ENCODE assay signal across 10 cellular contexts in genomic region chr12:128830505-128830893, GRCh38. TPM values are rescaled to one million over a fixed set of nuclear protein-coding genes. Genes with fewer than 3 reads are reported as not detected.
DNase-seq lines count a peak whose midpoint lies in the region; ATAC-seq and TF ChIP-seq lines count a peak whose summit lies in the region.
"Had no signal": no experiment of that assay in that cellular context is flagged by ENCODE, and none has a peak within 500 bp of the region (broad histone marks: within the 10 kb centered on the region; RNA-seq: fewer than 3 reads in every experiment).

No MANE protein-coding gene starts in this region.

- no peak overlapping the region for H3K4me3 ChIP-seq in gastroesophageal sphincter

- peaks cover 3% of the 10 kb centered on the region for H3K27me3 Mint-ChIP-seq in activated T-helper 1 cell treated with anti-CD3 and anti-CD28 coated beads, Interleukin-12 subunit alpha, Interleukin-12 subunit beta, Interleukin-2, Interleukin-4 antibody, amounts not matched to agents 30 ng/mL and 10 ng/mL and 1 ng/mL, durations not matched to agents 14 hours and 24 hours and 36 hours (ENCODE audit: insufficient read depth)

- peaks cover 5% of the 10 kb centered on the region for H3K9me3 Mint-ChIP-seq in activated T-helper 1 cell treated with anti-CD3 and anti-CD28 coated beads, Interleukin-12 subunit alpha, Interleukin-12 subunit beta, Interleukin-2, Interleukin-4 antibody, amounts not matched to agents 30 ng/mL and 10 ng/mL and 1 ng/mL, durations not matched to agents 14 hours and 24 hours and 36 hours

- peaks cover 0 to 5% of the 10 kb centered on the region in 2 donors for H3K36me3 ChIP-seq in gastroesophageal sphincter

- H3K4me1 ChIP-seq in gastroesophageal sphincter: no peaks in the 10 kb centered on the region

- H3K27me3 ChIP-seq in gastroesophageal sphincter: no peaks in the 10 kb centered on the region

- H3K4me3 Mint-ChIP-seq in activated T-helper 1 cell treated with anti-CD3 and anti-CD28 coated beads, Interleukin-12 subunit alpha, Interleukin-12 subunit beta, Interleukin-2, Interleukin-4 antibody, amounts not matched to agents 30 ng/mL and 10 ng/mL and 1 ng/mL, durations not matched to agents 14 hours and 24 hours and 36 hours: peak overlapping the region; percentile 67
- H3K4me3 Mint-ChIP-seq: activated naive CD8-positive, alpha-beta T cell had no signal

- TF ChIP-seq POLR2A in gastroesophageal sphincter (IDR thresholded peaks at IDR 0.05): no peak

- no peaks in the 10 kb centered on the region for H3K36me3 Mint-ChIP-seq in activated T-helper 1 cell treated with anti-CD3 and anti-CD28 coated beads, Interleukin-12 subunit alpha, Interleukin-12 subunit beta, Interleukin-2, Interleukin-4 antibody, amounts not matched to agents 30 ng/mL and 10 ng/mL and 1 ng/mL, durations not matched to agents 14 hours and 24 hours and 36 hours (ENCODE audit: low read depth)
- H3K36me3 Mint-ChIP-seq: activated naive CD8-positive, alpha-beta T cell had no signal

- TF ChIP-seq EP300 in gastroesophageal sphincter (IDR thresholded peaks at IDR 0.05): no peak

- intact Hi-C loops in activated T-helper 1 cell treated with anti-CD3 and anti-CD28 coated beads, Interleukin-12 subunit alpha, Interleukin-12 subunit beta, Interleukin-2, Interleukin-4 antibody, amounts not matched to agents 30 ng/mL and 10 ng/mL and 1 ng/mL, durations not matched to agents 14 hours and 24 hours and 36 hours (cut with micrococcal nuclease): loop anchor here (1.0 kb wide), 1 partner anchor 85 kb away; no protein-coding TSS in a partner anchor

- H3K27ac ChIP-seq in gastroesophageal sphincter: no peak overlapping the region

- DNase-seq in GM10248 (ENCODE audit: extremely low spot score) (peak; percentile 59), GM20000 (ENCODE audit: low spot score) (peak; percentile 60), hypothalamus (lab: John Stamatoyannopoulos, UW) (no peak), KG1 (lab: John Stamatoyannopoulos, UW) (no peak)
- no peak for DNase-seq in activated T-helper 1 cell treated with anti-CD3 and anti-CD28 coated beads, Interleukin-12 subunit alpha, Interleukin-12 subunit beta, Interleukin-2, Interleukin-4 antibody, amounts not matched to agents 30 ng/mL and 10 ng/mL and 1 ng/mL, durations not matched to agents 14 hours and 24 hours and 36 hours (ENCODE audit: low spot score)
- DNase-seq: NCI-H526 treated with DMSO at 0.1 percent for 48 hours had no signal

- H3K9me3 ChIP-seq in gastroesophageal sphincter: peaks cover 0 to 5% (median 0%) of the 10 kb centered on the region in 3 donors

- H3K4me1 Mint-ChIP-seq in activated T-helper 1 cell treated with anti-CD3 and anti-CD28 coated beads, Interleukin-12 subunit alpha, Interleukin-12 subunit beta, Interleukin-2, Interleukin-4 antibody, amounts not matched to agents 30 ng/mL and 10 ng/mL and 1 ng/mL, durations not matched to agents 14 hours and 24 hours and 36 hours (ENCODE audit: low read depth): peaks cover 24% of the 10 kb centered on the region

- peak overlapping the region; percentile 84 for H3K27ac Mint-ChIP-seq in activated T-helper 1 cell treated with anti-CD3 and anti-CD28 coated beads, Interleukin-12 subunit alpha, Interleukin-12 subunit beta, Interleukin-2, Interleukin-4 antibody, amounts not matched to agents 30 ng/mL and 10 ng/mL and 1 ng/mL, durations not matched to agents 14 hours and 24 hours and 36 hours
- H3K27ac Mint-ChIP-seq: activated naive CD8-positive, alpha-beta T cell had no signal

- no peak for TF ChIP-seq CTCF in GM10248 (IDR thresholded peaks at IDR 0.05; ENCODE audit: control extremely low read depth, extremely low read depth, low read depth, missing control alignments)
- no peak for TF ChIP-seq CTCF in GM20000 (IDR thresholded peaks at IDR 0.05; ENCODE audit: extremely low read depth, missing control alignments)
- no peak for TF ChIP-seq CTCF in gastroesophageal sphincter (IDR thresholded peaks at IDR 0.05)

- POLR2A ChIA-PET in GM10248 (lab: Yijun Ruan, JAX): interaction anchor here (1.9 kb wide), 1 partner anchor 19 kb away, joined by 9 read pairs; no protein-coding TSS in a partner anchor

- ATAC-seq in HG03354 (IDR thresholded peaks at IDR 0.05; ENCODE audit: poor library complexity, severe bottlenecking, unreplicated experiment) (peak; percentile 45), gastroesophageal sphincter (no peak), SK-N-SH treated with all-trans-retinoic acid at 6 μM for 48 hours (no peak)

- 77 to 78% methylated on average over 7 of the region's 7 CpGs for WGBS in gastroesophageal sphincter (ENCODE audit: low coverage in 1 of 2), 2 donors

- CTCF ChIA-PET in GM10248 (lab: Yijun Ruan, JAX): interaction anchor here (1.0 to 2.2 kb wide), 7 partner anchors 8 to 32 kb away, joined by 3 to 10 read pairs (median 3); no protein-coding TSS in a partner anchor

TF ChIP-seq in SK-N-SH treated with all-trans-retinoic acid at 6 μM for 48 hours, 23 proteins besides CTCF, POLR2A, EP300 and RAD21:
- TF ChIP-seq ZNF565 (CRISPR knock-in tag; conservative IDR thresholded peaks at IDR 0.05; ENCODE audit: low read depth) (no peak), OSR1 (CRISPR knock-in tag; IDR thresholded peaks at IDR 0.05) (no peak), RARB (CRISPR knock-in tag; IDR thresholded peaks at IDR 0.05) (no peak), ISL1 (CRISPR knock-in tag; IDR thresholded peaks at IDR 0.05) (no peak), ESRRG (CRISPR knock-in tag; IDR thresholded peaks at IDR 0.05) (no peak), ZC3H10 (CRISPR knock-in tag; IDR thresholded peaks at IDR 0.05) (no peak), BACH2 (CRISPR knock-in tag; IDR thresholded peaks at IDR 0.05; ENCODE audit: borderline replicate concordance) (no peak), PATZ1 (CRISPR knock-in tag; IDR thresholded peaks at IDR 0.05; ENCODE audit: borderline replicate concordance) (no peak), ARNTL (CRISPR knock-in tag; IDR thresholded peaks at IDR 0.05; ENCODE audit: borderline replicate concordance, low read depth) (no peak), TSHZ2 (CRISPR knock-in tag; IDR thresholded peaks at IDR 0.05) (no peak), ZFP3 (CRISPR knock-in tag; IDR thresholded peaks at IDR 0.05) (no peak), PPARA (CRISPR knock-in tag; IDR thresholded peaks at IDR 0.05; ENCODE audit: borderline replicate concordance) (no peak)

RNA-seq across cellular contexts. Expression of gene SLC15A4, which starts 6.7 kb away (rescaled TPM):
- 33.0 and 33.7 TPM in 2 replicates for total RNA-seq in activated T-helper 1 cell treated with anti-CD3 and anti-CD28 coated beads, Interleukin-12 subunit alpha, Interleukin-12 subunit beta, Interleukin-2, Interleukin-4 antibody, amounts not matched to agents 30 ng/mL and 10 ng/mL and 1 ng/mL, durations not matched to agents 14 hours and 24 hours and 36 hours
- 10 to 100 TPM; 28.1 to 49.9 (median 45.8) TPM for total RNA-seq in gastroesophageal sphincter

RNA-seq across cellular contexts. Expression of gene GLT1D1, which starts 22.8 kb away (rescaled TPM):
- 2.0 and 2.1 TPM in 2 replicates for total RNA-seq in activated T-helper 1 cell treated with anti-CD3 and anti-CD28 coated beads, Interleukin-12 subunit alpha, Interleukin-12 subunit beta, Interleukin-2, Interleukin-4 antibody, amounts not matched to agents 30 ng/mL and 10 ng/mL and 1 ng/mL, durations not matched to agents 14 hours and 24 hours and 36 hours
- total RNA-seq in gastroesophageal sphincter: 1 to 10 TPM in 1 of 4 donors, under 1 TPM in 2, not detected in 1; 0.27 to 1.8 (median 0.47) TPM

Comparison
In these comparisons a context has a peak if more than half of its experiments do, and no peak if none do; other contexts are left out.
1. DNase-seq: peak in GM10248 (single experiment) and GM20000 (single experiment); none in activated T-helper 1 cell treated with anti-CD3 and anti-CD28 coated beads, Interleukin-12 subunit alpha, Interleukin-12 subunit beta, Interleukin-2, Interleukin-4 antibody, amounts not matched to agents 30 ng/mL and 10 ng/mL and 1 ng/mL, durations not matched to agents 14 hours and 24 hours and 36 hours (single experiment), hypothalamus (0 of 51) and KG1 (single experiment).